ENCODE assay signal across 9 cellular contexts in genomic region chr2:158459161-158460003, GRCh38. TPM values are rescaled to one million over a fixed set of nuclear protein-coding genes. Genes with fewer than 3 reads are reported as not detected.
DNase-seq lines count a peak whose midpoint lies in the region; ATAC-seq and TF ChIP-seq lines count a peak whose summit lies in the region.
"Had no signal": no experiment of that assay in that cellular context is flagged by ENCODE, and none has a peak within 500 bp of the region (broad histone marks: within the 10 kb centered on the region; RNA-seq: fewer than 3 reads in every experiment).

No MANE protein-coding gene starts in this region.

- H3K27ac Mint-ChIP-seq in endothelial cell (ENCODE audit: unreplicated experiment) (no peak overlapping the region), progenitor cell of endocrine pancreas (peak overlapping the region; percentile 95)

- no peaks in the 10 kb centered on the region for H3K9me3 Mint-ChIP-seq in endothelial cell (ENCODE audit: unreplicated experiment)
- no peaks in the 10 kb centered on the region for H3K9me3 Mint-ChIP-seq in progenitor cell of endocrine pancreas (ENCODE audit: low read depth)

- H3K4me3 Mint-ChIP-seq in endothelial cell (ENCODE audit: unreplicated experiment) = peak overlapping the region; percentile 72
- H3K4me3 Mint-ChIP-seq in progenitor cell of endocrine pancreas (ENCODE audit: low read depth) = peak overlapping the region; percentile 90

- H3K4me3 ChIP-seq in NT2/D1 (ENCODE audit: insufficient read length, low read depth) (peak overlapping the region; percentile 85), aorta (ENCODE audit: low read length in 2 of 2) (no peak overlapping the region)

- ATAC-seq in aorta (ENCODE audit: low FRiP score) = no peak

- H3K27me3 ChIP-seq in NT2/D1 (ENCODE audit: insufficient read depth, insufficient read length) = no peaks in the 10 kb centered on the region
- H3K27me3 ChIP-seq in aorta (ENCODE audit: control insufficient read depth in 1 of 2, insufficient read depth in 2 of 2, low read length in 1 of 2) = no peaks in the 10 kb centered on the region

- peaks cover 14% of the 10 kb centered on the region for H3K27me3 Mint-ChIP-seq in endothelial cell (ENCODE audit: unreplicated experiment)
- no peaks in the 10 kb centered on the region for H3K27me3 Mint-ChIP-seq in progenitor cell of endocrine pancreas

- no peak overlapping the region for H3K27ac ChIP-seq in aorta (ENCODE audit: low read depth in 1 of 2, low read length in 2 of 2)

- DNase-seq in DMS53 (lab: John Stamatoyannopoulos, UW) (peak; percentile 8), DMS53 treated with DMSO at 0.1 percent for 48 hours (lab: John Stamatoyannopoulos, UW; ENCODE audit: unreplicated experiment) (no peak), NT2/D1 (ENCODE audit: low read depth, low spot score) (no peak), endothelial cell (ENCODE audit: low spot score) (no peak), progenitor cell of endocrine pancreas (ENCODE audit: low spot score, unreplicated experiment) (no peak), aorta (no peak), GOT3 (lab: John Stamatoyannopoulos, UW) (no peak)
- DNase-seq in stimulated activated CD4-positive, alpha-beta T cell treated with anti-CD3 and anti-CD28 coated beads, Interleukin-4, amount 100 ng/mL, for 24 hours = no peak
- DNase-seq: NCI-H1436 treated with DMSO at 0.1 percent for 48 hours had no signal

- H3K4me1 ChIP-seq in NT2/D1 (ENCODE audit: insufficient read depth, insufficient read length) = no peaks in the 10 kb centered on the region
- no peaks in the 10 kb centered on the region for H3K4me1 ChIP-seq in aorta (ENCODE audit: control insufficient read depth in 1 of 2, insufficient read depth in 2 of 2, low read length in 2 of 2)

- peaks cover 28% of the 10 kb centered on the region for H3K4me1 Mint-ChIP-seq in endothelial cell (ENCODE audit: unreplicated experiment)
- H3K4me1 Mint-ChIP-seq in progenitor cell of endocrine pancreas (ENCODE audit: low read depth) = peaks cover 32% of the 10 kb centered on the region

- H3K9ac ChIP-seq in NT2/D1 (ENCODE audit: insufficient read length, low read depth) = peak overlapping the region; percentile 96

- H3K36me3 Mint-ChIP-seq in endothelial cell (ENCODE audit: low read depth, unreplicated experiment) (peaks cover 11% of the 10 kb centered on the region), progenitor cell of endocrine pancreas (ENCODE audit: insufficient read depth) (no peaks in the 10 kb centered on the region)

- no peak for TF ChIP-seq CTCF in endothelial cell (IDR thresholded peaks at IDR 0.05; ENCODE audit: unreplicated experiment)
- no peak for TF ChIP-seq CTCF in progenitor cell of endocrine pancreas (IDR thresholded peaks at IDR 0.05; ENCODE audit: unreplicated experiment)

- H3K36me3 ChIP-seq in NT2/D1 (ENCODE audit: insufficient read depth, insufficient read length, low read length) (peaks cover 2% of the 10 kb centered on the region), aorta (ENCODE audit: control insufficient read depth in 1 of 2, insufficient read depth in 2 of 2, low read length in 1 of 2) (no peaks in the 10 kb centered on the region)

- intact Hi-C loops in aorta (cut with DNase I) = loop anchor here (10.0 kb wide), 2 partner anchors 145 to 295 kb away; no protein-coding TSS in a partner anchor

- H3K9me3 ChIP-seq in NT2/D1 (ENCODE audit: insufficient read depth, low read length) (no peaks in the 10 kb centered on the region), aorta (ENCODE audit: control insufficient read depth, low read length) (no peaks in the 10 kb centered on the region)

- WGBS in aorta, 2 donors = 74 to 79% methylated on average over 9 of the region's 9 CpGs

RNA-seq across cellular contexts. Expression of gene PKP4, which starts 2.6 kb away (rescaled TPM):
- total RNA-seq in endothelial cell (ENCODE audit: unreplicated experiment) (64.9 TPM), progenitor cell of endocrine pancreas (62.9 and 75.3 TPM in 2 replicates), aorta (100 to 1,000 TPM in 1 of 2 donors, 10 to 100 TPM in 1; 53.3 to 128 TPM)
- 10 to 100 TPM; 17.7 to 34.8 TPM for polyA plus RNA-seq in aorta

RNA-seq across cellular contexts. Expression of gene CCDC148, which starts 2.8 kb away (rescaled TPM):
- total RNA-seq in endothelial cell (ENCODE audit: unreplicated experiment) (2.2 TPM), progenitor cell of endocrine pancreas (3.9 and 4.6 TPM in 2 replicates), aorta (1 to 10 TPM in 1 of 2 donors, under 1 TPM in 1; 0.52 to 1.6 TPM)
- polyA plus RNA-seq in aorta = under 1 TPM in 1 of 2 donors, not detected in 1; 0.41 TPM
